6 cellular contexts compared by ENCODE assay signal in genomic region chrX:119177278-119177677, GRCh38. TPM values are rescaled to one million over a fixed set of nuclear protein-coding genes. Genes with fewer than 3 reads are reported as not detected.
"Had no signal": no experiment of that assay in that cellular context is flagged by ENCODE, and none has a peak within 500 bp of the region (broad histone marks: within the 10 kb centered on the region; RNA-seq: fewer than 3 reads in every experiment).

No MANE protein-coding gene starts in this region.

- DNase-seq: H9, HCEC 1CT, IMR-90 had no signal

- H3K9me3 Mint-ChIP-seq: GM23338 had no signal

- H3K4me3 Mint-ChIP-seq: GM23338, H9 had no signal

- H3K27ac Mint-ChIP-seq: GM23338, H9 had no signal

- H3K4me1 Mint-ChIP-seq: GM23338, H9 had no signal

- ATAC-seq: GM23338 had no signal

RNA-seq across cellular contexts. Expression of gene KIAA1210, which starts 49.7 kb away (rescaled TPM):
- total RNA-seq: GM23338, H1, H9, HT-29, IMR-90 had no signal
